ENCODE assay signal across 1 cellular context in genomic region chr1:205676002-205676401, GRCh38.
A peak's percentile ranks its signal among the peaks of the same experiment; 100 is the strongest.
TF ChIP-seq lines count a peak whose summit lies in the region.

No MANE protein-coding gene starts in this region.

TF ChIP-seq in HepG2, 621 proteins besides CTCF, POLR2A, EP300 and RAD21 (continued from another document):
- TF ChIP-seq, protein P1, sequence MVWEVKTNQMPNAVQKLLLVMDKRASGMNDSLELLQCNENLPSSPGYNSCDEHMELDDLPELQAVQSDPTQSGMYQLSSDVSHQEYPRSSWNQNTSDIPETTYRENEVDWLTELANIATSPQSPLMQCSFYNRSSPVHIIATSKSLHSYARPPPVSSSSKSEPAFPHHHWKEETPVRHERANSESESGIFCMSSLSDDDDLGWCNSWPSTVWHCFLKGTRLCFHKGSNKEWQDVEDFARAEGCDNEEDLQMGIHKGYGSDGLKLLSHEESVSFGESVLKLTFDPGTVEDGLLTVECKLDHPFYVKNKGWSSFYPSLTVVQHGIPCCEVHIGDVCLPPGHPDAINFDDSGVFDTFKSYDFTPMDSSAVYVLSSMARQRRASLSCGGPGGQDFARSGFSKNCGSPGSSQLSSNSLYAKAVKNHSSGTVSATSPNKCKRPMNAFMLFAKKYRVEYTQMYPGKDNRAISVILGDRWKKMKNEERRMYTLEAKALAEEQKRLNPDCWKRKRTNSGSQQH (CRISPR knock-in tag; IDR thresholded peaks at IDR 0.05; ENCODE audit: low read depth): no peak
- TF ChIP-seq FOXP4 (CRISPR knock-in tag; IDR thresholded peaks at IDR 0.05) (peak; percentile 62; the same call in 1 of the 2 replicates), ZNF558 (CRISPR knock-in tag; IDR thresholded peaks at IDR 0.05; ENCODE audit: borderline replicate concordance) (peak; percentile 40; the same call in 1 of the 2 replicates), REPIN1 (CRISPR knock-in tag; IDR thresholded peaks at IDR 0.05; ENCODE audit: borderline replicate concordance, low read depth) (peak; percentile 81), KAT8 (CRISPR knock-in tag; IDR thresholded peaks at IDR 0.05) (0 out of 2 replicates have a peak, but pooled peaks have one; percentile 35), SSRP1 (CRISPR knock-in tag; IDR thresholded peaks at IDR 0.05) (0 out of 2 replicates have a peak, but pooled peaks have one; percentile 3), FOXA1 (IDR thresholded peaks at IDR 0.05) (no peak), FOXA1 (CRISPR knock-in tag; IDR thresholded peaks at IDR 0.05) (peak; percentile 52; the same call in 1 of the 2 replicates), KDM6A (CRISPR knock-in tag; IDR thresholded peaks at IDR 0.05; ENCODE audit: low read depth) (peak; percentile 78), ZNF574 (CRISPR knock-in tag; IDR thresholded peaks at IDR 0.05) (peak; percentile 50; the same call in 1 of the 2 replicates)
- TF ChIP-seq, protein P2, sequence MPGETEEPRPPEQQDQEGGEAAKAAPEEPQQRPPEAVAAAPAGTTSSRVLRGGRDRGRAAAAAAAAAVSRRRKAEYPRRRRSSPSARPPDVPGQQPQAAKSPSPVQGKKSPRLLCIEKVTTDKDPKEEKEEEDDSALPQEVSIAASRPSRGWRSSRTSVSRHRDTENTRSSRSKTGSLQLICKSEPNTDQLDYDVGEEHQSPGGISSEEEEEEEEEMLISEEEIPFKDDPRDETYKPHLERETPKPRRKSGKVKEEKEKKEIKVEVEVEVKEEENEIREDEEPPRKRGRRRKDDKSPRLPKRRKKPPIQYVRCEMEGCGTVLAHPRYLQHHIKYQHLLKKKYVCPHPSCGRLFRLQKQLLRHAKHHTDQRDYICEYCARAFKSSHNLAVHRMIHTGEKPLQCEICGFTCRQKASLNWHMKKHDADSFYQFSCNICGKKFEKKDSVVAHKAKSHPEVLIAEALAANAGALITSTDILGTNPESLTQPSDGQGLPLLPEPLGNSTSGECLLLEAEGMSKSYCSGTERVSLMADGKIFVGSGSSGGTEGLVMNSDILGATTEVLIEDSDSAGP (CRISPR knock-in tag; IDR thresholded peaks at IDR 0.05; ENCODE audit: borderline replicate concordance): peak; percentile 42; the same call in 1 of the 2 replicates
- TF ChIP-seq, protein P3, sequence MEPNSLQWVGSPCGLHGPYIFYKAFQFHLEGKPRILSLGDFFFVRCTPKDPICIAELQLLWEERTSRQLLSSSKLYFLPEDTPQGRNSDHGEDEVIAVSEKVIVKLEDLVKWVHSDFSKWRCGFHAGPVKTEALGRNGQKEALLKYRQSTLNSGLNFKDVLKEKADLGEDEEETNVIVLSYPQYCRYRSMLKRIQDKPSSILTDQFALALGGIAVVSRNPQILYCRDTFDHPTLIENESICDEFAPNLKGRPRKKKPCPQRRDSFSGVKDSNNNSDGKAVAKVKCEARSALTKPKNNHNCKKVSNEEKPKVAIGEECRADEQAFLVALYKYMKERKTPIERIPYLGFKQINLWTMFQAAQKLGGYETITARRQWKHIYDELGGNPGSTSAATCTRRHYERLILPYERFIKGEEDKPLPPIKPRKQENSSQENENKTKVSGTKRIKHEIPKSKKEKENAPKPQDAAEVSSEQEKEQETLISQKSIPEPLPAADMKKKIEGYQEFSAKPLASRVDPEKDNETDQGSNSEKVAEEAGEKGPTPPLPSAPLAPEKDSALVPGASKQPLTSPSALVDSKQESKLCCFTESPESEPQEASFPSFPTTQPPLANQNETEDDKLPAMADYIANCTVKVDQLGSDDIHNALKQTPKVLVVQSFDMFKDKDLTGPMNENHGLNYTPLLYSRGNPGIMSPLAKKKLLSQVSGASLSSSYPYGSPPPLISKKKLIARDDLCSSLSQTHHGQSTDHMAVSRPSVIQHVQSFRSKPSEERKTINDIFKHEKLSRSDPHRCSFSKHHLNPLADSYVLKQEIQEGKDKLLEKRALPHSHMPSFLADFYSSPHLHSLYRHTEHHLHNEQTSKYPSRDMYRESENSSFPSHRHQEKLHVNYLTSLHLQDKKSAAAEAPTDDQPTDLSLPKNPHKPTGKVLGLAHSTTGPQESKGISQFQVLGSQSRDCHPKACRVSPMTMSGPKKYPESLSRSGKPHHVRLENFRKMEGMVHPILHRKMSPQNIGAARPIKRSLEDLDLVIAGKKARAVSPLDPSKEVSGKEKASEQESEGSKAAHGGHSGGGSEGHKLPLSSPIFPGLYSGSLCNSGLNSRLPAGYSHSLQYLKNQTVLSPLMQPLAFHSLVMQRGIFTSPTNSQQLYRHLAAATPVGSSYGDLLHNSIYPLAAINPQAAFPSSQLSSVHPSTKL (CRISPR knock-in tag; IDR thresholded peaks at IDR 0.05): peak; percentile 72
